21 cellular contexts compared by ENCODE assay signal in the genomic region with DNA sequence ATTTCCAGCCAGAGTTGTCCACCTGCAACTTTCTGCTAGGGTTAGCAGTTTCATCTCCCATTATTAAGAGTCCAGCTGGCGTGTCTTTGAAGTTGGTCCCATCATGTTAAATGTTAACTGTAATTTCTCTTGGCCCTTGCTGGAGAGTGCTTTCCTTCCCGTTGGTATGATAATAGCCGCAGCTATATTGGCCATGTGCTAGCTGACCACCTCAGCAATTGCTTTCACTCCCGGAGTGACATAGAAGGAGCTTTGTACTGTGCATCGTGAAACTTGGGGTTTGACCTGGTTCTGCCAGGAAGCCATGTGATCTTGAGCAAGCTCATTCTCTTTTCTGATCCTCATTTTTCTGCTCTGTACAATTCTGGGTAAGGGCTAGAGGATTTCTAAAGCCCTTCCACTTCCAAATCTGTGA.
A peak's percentile ranks its signal among the peaks of the same experiment; 100 is the strongest.
DNase-seq lines count a peak whose midpoint lies in the region; ATAC-seq, FAIRE-seq and TF ChIP-seq lines count a peak whose summit lies in the region.
"Had no signal": no experiment of that assay in that cellular context is flagged by ENCODE, and none has a peak within 500 bp of the region (broad histone marks: within the 10 kb centered on the region; RNA-seq: fewer than 3 reads in every experiment).

No MANE protein-coding gene starts in this region.

- DNase-seq in A549 (ENCODE audit: low read depth in 1 of 2, low spot score in 1 of 2), result no peak
- no peak for DNase-seq in GM12878 (ENCODE audit: low read depth, low spot score)
- DNase-seq in mesenchymal stem cell, result no peak
- DNase-seq in SIG-M5 (lab: John Stamatoyannopoulos, UW), result no peak
- no peak for DNase-seq in Kasumi-1 (lab: John Stamatoyannopoulos, UW)
- DNase-seq: DMS 273 treated with DMSO at 0.1 percent for 48 hours, GDM1, GOT3, KG1, NCI-H1092 treated with DMSO at 0.1 percent for 48 hours, NCI-H2081 treated with DMSO at 0.1 percent for 48 hours, NCI-H345, NCI-H526 treated with DMSO at 0.1 percent for 48 hours, OCI-M1 had no signal

- H3K4me3 ChIP-seq in A549 (no peak overlapping the region), KMS-11 (IDR thresholded peaks at IDR 0.05; ENCODE audit: insufficient read depth, low read depth, low read length) (no peak overlapping the region), GM12878 (no peak overlapping the region), mesenchymal stem cell (ENCODE audit: insufficient read depth in 1 of 2, low read depth in 1 of 2, low read length in 2 of 2) (no peak overlapping the region)
- H3K4me3 ChIP-seq: SJSA1 had no signal

- no peak overlapping the region for H2BK5ac ChIP-seq in mesenchymal stem cell (ENCODE audit: low read depth, low read length, poor library complexity, severe bottlenecking)

- no peak overlapping the region for H2AK5ac ChIP-seq in mesenchymal stem cell (ENCODE audit: low read length, severe bottlenecking)

- H3K27ac ChIP-seq in A549 (no peak overlapping the region), KMS-11 (peak overlapping the region; percentile 89), GM12878 (ENCODE audit: control insufficient read depth, insufficient read depth) (no peak overlapping the region), mesenchymal stem cell (ENCODE audit: low read length, poor library complexity, severe bottlenecking) (no peak overlapping the region)
- H3K27ac ChIP-seq: C4-2B, SJSA1 had no signal

- CTCF ChIA-PET in A549 (lab: Yijun Ruan, JAX) (interaction anchor here (1.2 to 1.8 kb wide), 2 partner anchors 18 to 40 kb away, joined by 4 to 5 read pairs; no protein-coding TSS in a partner anchor), GM12878 (lab: Yijun Ruan, JAX) (interaction anchor here (0.8 kb wide), 1 partner anchor 11 kb away, joined by 3 read pairs; no protein-coding TSS in a partner anchor)

- H3K23ac ChIP-seq in mesenchymal stem cell (ENCODE audit: low read length in 2 of 2), result no peak overlapping the region

- no peak overlapping the region for H3K14ac ChIP-seq in mesenchymal stem cell (ENCODE audit: low read length in 2 of 2)

- H3K9ac ChIP-seq in KMS-11 (peak overlapping the region; percentile 64), GM12878 (ENCODE audit: control insufficient read depth, insufficient read depth, low read length) (no peak overlapping the region), mesenchymal stem cell (ENCODE audit: low read length) (no peak overlapping the region)

- in situ Hi-C loops in GM12878 (cut with MboI), result no loop called here

- peaks cover 4% of the 10 kb centered on the region; the same call in 2 of the 3 replicates for H3K4me1 ChIP-seq in A549
- H3K4me1 ChIP-seq in KMS-11 (ENCODE audit: low read depth, poor library complexity, severe bottlenecking), result peaks cover 49% of the 10 kb centered on the region
- no peaks in the 10 kb centered on the region for H3K4me1 ChIP-seq in GM12878 (ENCODE audit: control insufficient read depth, insufficient read depth, low read length)
- H3K4me1 ChIP-seq in mesenchymal stem cell (ENCODE audit: control insufficient read depth, insufficient read depth, low read depth, low read length), result peaks cover 10% of the 10 kb centered on the region

- RAD21 ChIA-PET in GM12878 (lab: Charles Lee; ENCODE audit: unreplicated experiment), result no interaction called here

- H4K20me1 ChIP-seq in KMS-11 (ENCODE audit: insufficient read depth), result no peaks in the 10 kb centered on the region
- H4K20me1 ChIP-seq in GM12878 (ENCODE audit: control insufficient read depth, insufficient read depth), result no peaks in the 10 kb centered on the region

- TF ChIP-seq EP300 in A549 (IDR thresholded peaks at IDR 0.05), result no peak
- TF ChIP-seq EP300 in GM12878 (IDR thresholded peaks at IDR 0.05; ENCODE audit: borderline replicate concordance in 1 of 2, control insufficient read depth in 1 of 2, low read depth in 2 of 2, low read length in 2 of 2), result no peak

- FAIRE-seq in A549 (lab: Jason Lieb, UNC) (no peak), GM12878 (lab: Jason Lieb, UNC) (no peak)
- FAIRE-seq: A204.1, GM12892 had no signal

- SMC1A ChIA-PET in GM12878 (lab: Charles Lee; ENCODE audit: uncharacterized antibody, unreplicated experiment), result no interaction called here

- TF ChIP-seq POLR2A in A549 (IDR thresholded peaks at IDR 0.05; ENCODE audit: low read length), result no peak
- no peak for TF ChIP-seq POLR2A in GM12878 (IDR thresholded peaks at IDR 0.05; ENCODE audit: low read depth, low read length)

- ATAC-seq in A549 (no peak), GM12878 (peak; percentile 45; the same call in 1 of the 3 replicates), HG02763 (IDR thresholded peaks at IDR 0.05; ENCODE audit: unreplicated experiment) (no peak), HG02884 (IDR thresholded peaks at IDR 0.05; ENCODE audit: unreplicated experiment) (no peak)

- no peak overlapping the region for H2BK15ac ChIP-seq in mesenchymal stem cell (ENCODE audit: low read depth, poor library complexity, severe bottlenecking)

- H4K91ac ChIP-seq in mesenchymal stem cell (ENCODE audit: low read length), result peak overlapping the region; percentile 11

- H2BK12ac ChIP-seq in mesenchymal stem cell (ENCODE audit: low read length in 2 of 2), result peak overlapping the region in 1 of 2 experiments; percentile 68

- H3K18ac ChIP-seq in mesenchymal stem cell (ENCODE audit: low read depth in 1 of 2, low read length in 2 of 2), result peak overlapping the region in 1 of 2 experiments; percentile 19

- H3K4me2 ChIP-seq in A549 (no peak overlapping the region), KMS-11 (peak overlapping the region; percentile 76), GM12878 (ENCODE audit: control insufficient read depth, insufficient read depth) (no peak overlapping the region), mesenchymal stem cell (ENCODE audit: low read length, poor library complexity, severe bottlenecking) (no peak overlapping the region)

- no peak for TF ChIP-seq CTCF in A549 (IDR thresholded peaks at IDR 0.05)
- no peak for TF ChIP-seq CTCF in KMS-11 (conservative IDR thresholded peaks at IDR 0.05; ENCODE audit: low read depth, low read length)
- no peak for TF ChIP-seq CTCF in GM12878 (IDR thresholded peaks at IDR 0.05 in 2 of 3, conservative IDR thresholded peaks at IDR 0.05 in 1 of 3; ENCODE audit: control insufficient read depth in 2 of 3, extremely low read depth in 1 of 3, insufficient read depth in 1 of 3, low read depth in 3 of 3, low read length in 3 of 3)

- no peak for TF ChIP-seq RAD21 in A549 (conservative IDR thresholded peaks at IDR 0.05 in 1 of 2, IDR thresholded peaks at IDR 0.05 in 1 of 2)
- no peak for TF ChIP-seq RAD21 in GM12878 (IDR thresholded peaks at IDR 0.05; ENCODE audit: insufficient read depth, low read depth, low read length)

- POLR2A ChIA-PET in A549 (lab: Yijun Ruan, JAX) (no interaction called here), GM12878 (lab: Charles Lee) (no interaction called here)

- H3K27me3 ChIP-seq in KMS-11 (ENCODE audit: insufficient read depth, low read depth) (no peaks in the 10 kb centered on the region), GM12878 (replicated peaks in 1 of 2; ENCODE audit: control insufficient read depth in 2 of 2, insufficient read depth in 2 of 2, low read length in 1 of 2) (no peaks in the 10 kb centered on the region), mesenchymal stem cell (ENCODE audit: control insufficient read depth in 1 of 2, insufficient read depth in 1 of 2, low read length in 2 of 2) (no peaks in the 10 kb centered on the region)
- H3K27me3 ChIP-seq: SJSA1 had no signal

- H2BK120ac ChIP-seq in mesenchymal stem cell (ENCODE audit: low read depth, low read length), result no peak overlapping the region

- 87% methylated on average over 5 of the region's 5 CpGs for WGBS in A549 (ENCODE audit: missing lambda C conversion rate)
- WGBS in GM12878 (ENCODE audit: insufficient coverage, insufficient replicate concordance, low lambda C conversion rate, missing lambda C conversion rate), result 63% methylated on average over 5 of the region's 5 CpGs
- 94% methylated on average over 5 of the region's 5 CpGs for WGBS in mesenchymal stem cell

- BruUV-seq in GM12878 (replicated peaks; lab: Mats Ljungman, UMichigan), result no TSS peak

- H3K9me3 ChIP-seq in A549, result no peaks in the 10 kb centered on the region
- no peaks in the 10 kb centered on the region for H3K9me3 ChIP-seq in GM12878 (replicated peaks; ENCODE audit: control insufficient read depth, insufficient read depth, low read length)
- no peaks in the 10 kb centered on the region for H3K9me3 ChIP-seq in mesenchymal stem cell (ENCODE audit: control insufficient read depth, low read length)
- H3K9me3 ChIP-seq: SJSA1 had no signal

- H2AFZ ChIP-seq in KMS-11 (ENCODE audit: low read depth), result peak overlapping the region; percentile 40
- H2AFZ ChIP-seq in GM12878 (ENCODE audit: control insufficient read depth, low read depth, low read length), result no peak overlapping the region
- H2AFZ ChIP-seq in mesenchymal stem cell (ENCODE audit: low read depth, low read length), result no peak overlapping the region

- H3K79me1 ChIP-seq in mesenchymal stem cell (replicated peaks; ENCODE audit: low read length, poor library complexity, severe bottlenecking), result no peaks in the 10 kb centered on the region

- H3K4ac ChIP-seq in mesenchymal stem cell (ENCODE audit: low read depth in 1 of 2, low read length in 2 of 2), result no peak overlapping the region

- no peak overlapping the region for H4K8ac ChIP-seq in mesenchymal stem cell (ENCODE audit: low read length)

- intact Hi-C loops in GM12878 (cut with micrococcal nuclease; ENCODE audit: unreplicated experiment), result no loop called here

- H3K79me2 ChIP-seq in KMS-11 (ENCODE audit: insufficient read depth, low read depth) (no peaks in the 10 kb centered on the region), GM12878 (ENCODE audit: control insufficient read depth, insufficient read depth, low read length) (no peaks in the 10 kb centered on the region)

- no peaks in the 10 kb centered on the region for H3K36me3 ChIP-seq in KMS-11 (ENCODE audit: insufficient read depth)
- no peaks in the 10 kb centered on the region for H3K36me3 ChIP-seq in GM12878 (ENCODE audit: control insufficient read depth in 2 of 2, insufficient read depth in 2 of 2, low read length in 1 of 2)
- no peaks in the 10 kb centered on the region for H3K36me3 ChIP-seq in mesenchymal stem cell (ENCODE audit: control insufficient read depth in 1 of 2, insufficient read depth in 2 of 2, low read depth in 1 of 2, low read length in 2 of 2)
- H3K36me3 ChIP-seq: SJSA1 had no signal

TF ChIP-seq in A549, 52 proteins besides CTCF, POLR2A, EP300 and RAD21:
- TF ChIP-seq MAFK (IDR thresholded peaks at IDR 0.05; ENCODE audit: partially characterized antibody), result peak; percentile 3
- TF ChIP-seq EHMT2 (IDR thresholded peaks at IDR 0.05; ENCODE audit: low read depth), result no peak
TF ChIP-seq in A549: peak in this region for 1.

TF ChIP-seq in GM12878, 131 proteins besides CTCF, POLR2A, EP300 and RAD21:
- no peak for TF ChIP-seq SMARCA5 (IDR thresholded peaks at IDR 0.05)
- no peak for TF ChIP-seq DPF2 (IDR thresholded peaks at IDR 0.05)
- peak in 1 of 2 experiments; percentile 8; a peak in 1 of 4 replicates for TF ChIP-seq ETV6 (conservative IDR thresholded peaks at IDR 0.05 in 1 of 2, IDR thresholded peaks at IDR 0.05 in 1 of 2; ENCODE audit: borderline replicate concordance in 1 of 2, low read depth in 1 of 2)
- TF ChIP-seq KDM1A (IDR thresholded peaks at IDR 0.05; ENCODE audit: borderline replicate concordance), result no peak
